Comparison of ENCODE assay signal across 8 cellular contexts in genomic region chr1:37765937-37766664, GRCh38. TPM values are rescaled to one million over a fixed set of nuclear protein-coding genes. Genes with fewer than 3 reads are reported as not detected.
DNase-seq lines count a peak whose midpoint lies in the region; ATAC-seq, FAIRE-seq and TF ChIP-seq lines count a peak whose summit lies in the region.

No MANE protein-coding gene starts in this region.

- H3K36me3 Mint-ChIP-seq in GM23338 (ENCODE audit: low read depth), result no peaks in the 10 kb centered on the region

- H3K9ac ChIP-seq in iPS-18a (ENCODE audit: low read length), result no peak overlapping the region

- DNase-seq in COLO668 (lab: John Stamatoyannopoulos, UW; ENCODE audit: unreplicated experiment) (peak; percentile 30), GM23338 (ENCODE audit: low spot score) (peak; percentile 75), RWPE2 (ENCODE audit: low spot score) (no peak), transverse colon (no peak), RCC 7860 (ENCODE audit: low spot score) (no peak), SIG-M5 treated with dmso at 0.1 percent for 504 hours (lab: John Stamatoyannopoulos, UW; ENCODE audit: unreplicated experiment) (no peak), KG1 (lab: John Stamatoyannopoulos, UW) (no peak)

- WGBS in transverse colon (ENCODE audit: low coverage in 1 of 2), 2 donors, result 8 to 22% methylated on average over 4 to 27 of the region's 27 CpGs

- H3K9me2 ChIP-seq in GM23338 (ENCODE audit: insufficient read depth), result no peaks in the 10 kb centered on the region

- H3K36me3 ChIP-seq in GM23338 (ENCODE audit: insufficient read depth) (no peaks in the 10 kb centered on the region), RWPE2 (ENCODE audit: low read depth) (no peaks in the 10 kb centered on the region), iPS-18a (ENCODE audit: control insufficient read depth, low read depth, low read length) (no peaks in the 10 kb centered on the region), transverse colon (no peaks in the 10 kb centered on the region)

- H3K4me2 ChIP-seq in GM23338, result peak overlapping the region; percentile 93

- H3K4me3 ChIP-seq in GM23338 (peak overlapping the region; percentile 66), RWPE2 (ENCODE audit: severe bottlenecking) (no peak overlapping the region), iPS-18a (ENCODE audit: low read length) (peak overlapping the region; percentile 55), transverse colon (no peak overlapping the region)

- H3K4me1 ChIP-seq in GM23338 (ENCODE audit: insufficient read depth), result peaks cover 19% of the 10 kb centered on the region
- no peaks in the 10 kb centered on the region for H3K4me1 ChIP-seq in RWPE2 (ENCODE audit: insufficient read depth, poor library complexity, severe bottlenecking)
- H3K4me1 ChIP-seq in iPS-18a (ENCODE audit: control insufficient read depth, low read depth, low read length), result peaks cover 9% of the 10 kb centered on the region
- H3K4me1 ChIP-seq in transverse colon, result peaks cover 0 to 5% (median 0%) of the 10 kb centered on the region in 4 donors

- no peak for TF ChIP-seq POLR2A in transverse colon (IDR thresholded peaks at IDR 0.05)

- peak; percentile 42 to 70 for TF ChIP-seq CTCF in GM23338 (conservative IDR thresholded peaks at IDR 0.05; ENCODE audit: low read depth in 2 of 2)
- peak; percentile 7 for TF ChIP-seq CTCF in RWPE2 (IDR thresholded peaks at IDR 0.05; ENCODE audit: poor library complexity, severe bottlenecking)
- TF ChIP-seq CTCF in transverse colon (IDR thresholded peaks at IDR 0.05), result no peak

- peak overlapping the region; percentile 74 for H3K4me3 Mint-ChIP-seq in GM23338

- TF ChIP-seq EP300 in transverse colon (IDR thresholded peaks at IDR 0.05; ENCODE audit: low read depth), result no peak

- H3K79me2 ChIP-seq in GM23338 (replicated peaks; ENCODE audit: insufficient read depth), result no peaks in the 10 kb centered on the region

- peaks cover 28% of the 10 kb centered on the region for H3K4me1 Mint-ChIP-seq in GM23338

- ATAC-seq in GM23338 (peak; percentile 39), RWPE2 (ENCODE audit: low read depth) (peak; percentile 26; the same call in 1 of the 3 replicates)

- in situ Hi-C loops in transverse colon (cut with MboI; ENCODE audit: low pct_ligation_motif_present in 1 of 4, low pct_unique_long_range_greater_than_20kb in 1 of 4, low sequenced_read_pairs in 3 of 4), result no loop called here

- no peak overlapping the region for H3K27ac Mint-ChIP-seq in GM23338

- H3K9me3 ChIP-seq in RWPE2 (ENCODE audit: severe bottlenecking) (no peaks in the 10 kb centered on the region), iPS-18a (ENCODE audit: control insufficient read depth, low read depth, low read length) (no peaks in the 10 kb centered on the region), transverse colon (no peaks in the 10 kb centered on the region)

- H4K20me1 ChIP-seq in GM23338 (replicated peaks; ENCODE audit: insufficient read depth), result no peaks in the 10 kb centered on the region; the same call in 1 of the 2 replicates

- intact Hi-C loops in transverse colon (cut with DNase I; ENCODE audit: low total_unique reads), result no loop called here

- H2AFZ ChIP-seq in GM23338, result peak overlapping the region; percentile 98

- H3K27ac ChIP-seq in GM23338 (ENCODE audit: low read depth), result no peak overlapping the region
- H3K27ac ChIP-seq in RWPE2 (ENCODE audit: poor library complexity, severe bottlenecking), result no peak overlapping the region
- no peak overlapping the region for H3K27ac ChIP-seq in iPS-18a (ENCODE audit: low read length)
- no peak overlapping the region for H3K27ac ChIP-seq in transverse colon

- H3K27me3 Mint-ChIP-seq in GM23338 (ENCODE audit: insufficient read depth, low read depth, poor library complexity), result peaks cover 60% of the 10 kb centered on the region

- 0 out of 2 replicates have a peak, but pooled peaks cover 2% of the 10 kb centered on the region for H3F3A ChIP-seq in GM23338 (replicated peaks; ENCODE audit: low read depth)

- FAIRE-seq in RCC 7860 (lab: Jason Lieb, UNC), result no peak

- H3K27me3 ChIP-seq in GM23338 (ENCODE audit: insufficient read depth) (peaks cover 92% of the 10 kb centered on the region), RWPE2 (ENCODE audit: insufficient read depth, poor library complexity, severe bottlenecking) (peaks cover 82% of the 10 kb centered on the region), iPS-18a (ENCODE audit: control insufficient read depth, insufficient read depth, low read length) (peaks cover 98% of the 10 kb centered on the region), transverse colon (peaks cover 88% of the 10 kb centered on the region)

- no peaks in the 10 kb centered on the region for H3K9me3 Mint-ChIP-seq in GM23338

TF ChIP-seq in GM23338, 12 proteins besides CTCF, POLR2A, EP300 and RAD21 (continues in another document):
- TF ChIP-seq JUNB (IDR thresholded peaks at IDR 0.05; ENCODE audit: unreplicated experiment) (no peak), ZNF331 (CRISPR knock-in tag; IDR thresholded peaks at IDR 0.05; ENCODE audit: low read depth) (no peak), NANOG (IDR thresholded peaks at IDR 0.05; ENCODE audit: borderline replicate concordance) (no peak), STAT1 (IDR thresholded peaks at IDR 0.05; ENCODE audit: unreplicated experiment) (no peak), EZH2phosphoT487 (IDR thresholded peaks at IDR 0.05; ENCODE audit: unreplicated experiment) (no peak), ZNF462 (CRISPR knock-in tag; IDR thresholded peaks at IDR 0.05) (no peak), POLR2AphosphoS5 (IDR thresholded peaks at IDR 0.05; ENCODE audit: low read depth) (no peak)

RNA-seq across cellular contexts. Expression of gene EPHA10, which starts 1.2 kb away (rescaled TPM):
- total RNA-seq in GM23338 (2014; rRNA removed; shearing (Covaris generic)), result 1.5 and 2.4 TPM in 2 replicates
- 0.21 and 0.76 TPM in 2 replicates for polyA plus RNA-seq in GM23338 (2016; fragmentation: Nextera tagmentation; extraction: Ambion mirVana)
- total RNA-seq in transverse colon, result 10 to 100 TPM; 54.5 to 94.3 (median 77.6) TPM

RNA-seq across cellular contexts. Expression of gene MANEAL, which starts 27.5 kb away (rescaled TPM):
- total RNA-seq in GM23338 (2014; rRNA removed; shearing (Covaris generic)), result 8.1 and 8.6 TPM in 2 replicates
- polyA plus RNA-seq in GM23338 (2016; fragmentation: Nextera tagmentation; extraction: Ambion mirVana), result 2.2 and 2.3 TPM in 2 replicates
- 1 to 10 TPM; 1.1 to 9.6 (median 5.7) TPM for total RNA-seq in transverse colon

RNA-seq across cellular contexts. Expression of gene C1orf122, which starts 41.5 kb away (rescaled TPM):
- total RNA-seq in GM23338 (2014; rRNA removed; shearing (Covaris generic)), result 56.7 and 68.3 TPM in 2 replicates
- 32.8 and 40.5 TPM in 2 replicates for polyA plus RNA-seq in GM23338 (2016; fragmentation: Nextera tagmentation; extraction: Ambion mirVana)
- total RNA-seq in transverse colon, result 10 to 100 TPM; 48.9 to 71.6 (median 55.2) TPM

RNA-seq across cellular contexts. Expression of gene YRDC, which starts 41.9 kb away (rescaled TPM):
- total RNA-seq in GM23338 (2014; rRNA removed; shearing (Covaris generic)), result 31.8 and 46.0 TPM in 2 replicates
- 18.4 and 20.2 TPM in 2 replicates for polyA plus RNA-seq in GM23338 (2016; fragmentation: Nextera tagmentation; extraction: Ambion mirVana)
- total RNA-seq in transverse colon, result 10 to 100 TPM in 3 of 4 donors, 1 to 10 TPM in 1; 3.4 to 17.2 (median 11.6) TPM

Comparison
In these comparisons a context has a peak if more than half of its experiments do, and no peak if none do; other contexts are left out.
1. DNase-seq: peak in COLO668 (single experiment) and GM23338 (single experiment); none in RWPE2 (single experiment), transverse colon (single experiment), RCC 7860 (single experiment), SIG-M5 treated with dmso at 0.1 percent for 504 hours (single experiment) and KG1 (single experiment).
2. H3K4me3 ChIP-seq: peak in GM23338 (single experiment) and iPS-18a (single experiment); none in RWPE2 (single experiment) and transverse colon (0 of 4).
3. CTCF ChIP-seq: peak in GM23338 (2 of 2) and RWPE2 (single experiment); none in transverse colon (0 of 5).
4. RNA of gene EPHA10, which starts 1.2 kb away (total RNA-seq): 54.5 to 94.3 TPM in transverse colon; 1.5 to 2.4 TPM in GM23338; every median in the first group is over 10 times any median in the second.